18 cellular contexts compared by ENCODE assay signal in genomic region chr3:43632986-43633385, GRCh38.
"Had no signal": no experiment of that assay in that cellular context is flagged by ENCODE, and none has a peak within 500 bp of the region (broad histone marks: within the 10 kb centered on the region; RNA-seq: fewer than 3 reads in every experiment).

No MANE protein-coding gene starts in this region.

- H3K27me3 Mint-ChIP-seq: type B pancreatic cell had no signal

- H3K36me3 Mint-ChIP-seq: type B pancreatic cell had no signal

- H3K9me3 ChIP-seq: suprapubic skin, thyroid gland had no signal

- H3K27ac Mint-ChIP-seq: effector memory CD8-positive, alpha-beta T cell; naive thymus-derived CD8-positive, alpha-beta T cell; type B pancreatic cell had no signal

- FAIRE-seq: small intestine, urothelium cell line had no signal

- H3K36me3 ChIP-seq: sigmoid colon, suprapubic skin, thyroid gland had no signal

- DNase-seq: effector memory CD8-positive, alpha-beta T cell; head of caudate nucleus; left colon; left ventricle myocardium superior; naive thymus-derived CD8-positive, alpha-beta T cell; posterior cingulate gyrus; sigmoid colon; small intestine; stimulated activated CD4-positive, alpha-beta T cell treated with anti-CD3 and anti-CD28 coated beads, Interleukin-12 subunit alpha, Interleukin-12 subunit beta, amount 100 ng/mL, for 4 hours; stimulated activated CD4-positive, alpha-beta T cell treated with anti-CD3 and anti-CD28 coated beads, Interleukin-2, amount 100 ng/mL, for 48 hours; stimulated activated naive CD8-positive, alpha-beta T cell treated with anti-CD3 and anti-CD28 coated beads, Interleukin-15, Interleukin-2, amounts not matched to agents 100 U/mL and 50 U/mL, for 24 hours; thyroid gland had no signal

- H3K27me3 ChIP-seq: hepatocyte, sigmoid colon, suprapubic skin, thyroid gland had no signal

- H3K4me3 Mint-ChIP-seq: effector memory CD8-positive, alpha-beta T cell; naive thymus-derived CD8-positive, alpha-beta T cell; neural crest cell; type B pancreatic cell had no signal

- H3K79me2 ChIP-seq: hepatocyte had no signal

- H3K27ac ChIP-seq: hepatocyte, sigmoid colon, suprapubic skin, thyroid gland had no signal

- H2AFZ ChIP-seq: hepatocyte had no signal

- ATAC-seq: effector memory CD8-positive, alpha-beta T cell; left colon; left ventricle myocardium superior; naive thymus-derived CD8-positive, alpha-beta T cell; stimulated activated naive CD8-positive, alpha-beta T cell treated with anti-CD3 and anti-CD28 coated beads, Interleukin-15, Interleukin-2, amounts not matched to agents 100 U/mL and 50 U/mL, for 24 hours had no signal

- H3K4me1 Mint-ChIP-seq: naive thymus-derived CD8-positive, alpha-beta T cell had no signal

- H3K4me2 ChIP-seq: hepatocyte had no signal

- H3K9me3 Mint-ChIP-seq: effector memory CD8-positive, alpha-beta T cell; neural crest cell; type B pancreatic cell had no signal

- H3K4me1 ChIP-seq: sigmoid colon, suprapubic skin, thyroid gland had no signal

- H3K4me3 ChIP-seq: hepatocyte, lung, sigmoid colon, suprapubic skin, thyroid gland had no signal
